14 cellular contexts compared by ENCODE assay signal in the genomic region with DNA sequence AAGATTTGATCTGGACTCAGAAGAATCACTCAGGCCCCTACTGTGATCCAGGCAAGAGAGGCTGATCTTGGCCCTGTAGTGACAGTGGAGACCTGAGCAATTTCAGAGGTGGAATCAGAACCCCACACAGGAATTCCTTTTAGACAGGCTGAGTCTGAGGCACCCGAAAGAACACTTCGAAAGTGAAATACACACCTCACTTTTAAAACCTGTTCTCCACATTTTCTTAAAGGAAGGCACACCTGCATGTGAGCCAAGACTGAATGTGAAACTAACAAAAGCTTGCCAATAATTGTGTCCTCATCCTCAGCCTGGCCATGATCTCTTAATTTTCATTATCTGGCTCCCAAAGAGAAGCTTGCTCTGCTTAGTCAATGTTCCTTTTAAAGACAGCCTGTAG. TPM values are rescaled to one million over a fixed set of nuclear protein-coding genes. Genes with fewer than 3 reads are reported as not detected.
DNase-seq lines count a peak whose midpoint lies in the region; ATAC-seq and TF ChIP-seq lines count a peak whose summit lies in the region.
"Had no signal": no experiment of that assay in that cellular context is flagged by ENCODE, and none has a peak within 500 bp of the region (broad histone marks: within the 10 kb centered on the region; RNA-seq: fewer than 3 reads in every experiment).

No MANE protein-coding gene starts in this region.

- no peaks in the 10 kb centered on the region for H3K27me3 ChIP-seq in CD8-positive, alpha-beta T cell (ENCODE audit: insufficient read depth, low read length)
- H3K27me3 ChIP-seq in PC-3 (ENCODE audit: low read length), result no peaks in the 10 kb centered on the region
- H3K27me3 ChIP-seq: brain microvascular endothelial cell, esophagus squamous epithelium, MG63, stomach had no signal

- no peak for TF ChIP-seq CTCF in CD8-positive, alpha-beta T cell (IDR thresholded peaks at IDR 0.05)
- TF ChIP-seq CTCF in PC-3 (conservative IDR thresholded peaks at IDR 0.05; ENCODE audit: low read depth, low read length), result no peak

- no peaks in the 10 kb centered on the region for H3F3A ChIP-seq in PC-3 (ENCODE audit: low read length, unreplicated experiment)

- no peaks in the 10 kb centered on the region for H3K79me2 ChIP-seq in PC-3 (ENCODE audit: low read length)

- no peaks in the 10 kb centered on the region for H3K9me3 Mint-ChIP-seq in CD8-positive, alpha-beta T cell
- H3K9me3 Mint-ChIP-seq: activated T-cell treated with anti-CD3 and anti-CD28 coated beads, Interleukin-2, amount 50 U/mL, for 4 hours; natural killer cell treated with Interleukin-12 subunit alpha and Interleukin-12 subunit beta and Interleukin-15 and Interleukin-18, amount 100 ng/mL, for 72 hours had no signal

- no peak overlapping the region for H3K4me2 ChIP-seq in PC-3 (ENCODE audit: low read length)

- H3K4me3 ChIP-seq in CD8-positive, alpha-beta T cell (ENCODE audit: low read depth, low read length), result no peak overlapping the region
- no peak overlapping the region for H3K4me3 ChIP-seq in PC-3 (ENCODE audit: low read length)
- H3K4me3 ChIP-seq: esophagus squamous epithelium, MG63, stomach had no signal

- CTCF ChIA-PET in CD8-positive, alpha-beta T cell (lab: Charles Lee), result no interaction called here
- CTCF ChIA-PET in PC-3 (lab: Charles Lee), result no interaction called here

- no peak overlapping the region for H2AFZ ChIP-seq in PC-3 (ENCODE audit: low read length)

- H3K36me3 Mint-ChIP-seq in CD8-positive, alpha-beta T cell, result no peaks in the 10 kb centered on the region
- H3K36me3 Mint-ChIP-seq: natural killer cell treated with Interleukin-12 subunit alpha and Interleukin-12 subunit beta and Interleukin-15 and Interleukin-18, amount 100 ng/mL, for 72 hours had no signal

- no peaks in the 10 kb centered on the region for H4K20me1 ChIP-seq in PC-3 (ENCODE audit: low read length)

- H3K4me3 Mint-ChIP-seq in CD8-positive, alpha-beta T cell, result no peak overlapping the region
- H3K4me3 Mint-ChIP-seq: activated T-cell treated with anti-CD3 and anti-CD28 coated beads, Interleukin-2, amount 50 U/mL, for 4 hours had no signal

- H3K9me3 ChIP-seq in CD8-positive, alpha-beta T cell (ENCODE audit: low read length), result no peaks in the 10 kb centered on the region
- H3K9me3 ChIP-seq in PC-3 (ENCODE audit: low read length), result no peaks in the 10 kb centered on the region
- H3K9me3 ChIP-seq: esophagus squamous epithelium, MG63, stomach had no signal

- no peaks in the 10 kb centered on the region for H3K9me2 ChIP-seq in PC-3 (replicated peaks; ENCODE audit: low read length)

- no peaks in the 10 kb centered on the region for H3K4me1 ChIP-seq in CD8-positive, alpha-beta T cell (ENCODE audit: insufficient read depth, low read length)
- peaks cover 18% of the 10 kb centered on the region for H3K4me1 ChIP-seq in PC-3 (ENCODE audit: insufficient read depth, low read length)

- BruUV-seq in PC-3 (replicated peaks; lab: Mats Ljungman, UMichigan), result no TSS peak

- H3K27ac ChIP-seq in CD8-positive, alpha-beta T cell (ENCODE audit: low read depth, low read length), result no peak overlapping the region
- H3K27ac ChIP-seq in PC-3 (ENCODE audit: low read length), result no peak overlapping the region
- H3K27ac ChIP-seq: brain microvascular endothelial cell, stomach had no signal

- DNase-seq in CD8-positive, alpha-beta T cell, result no peak
- DNase-seq in NAMALWA (ENCODE audit: low spot score) (peak; percentile 9), GOT3 (lab: John Stamatoyannopoulos, UW) (no peak), PC-3 (no peak), CD1c-positive myeloid dendritic cell (ENCODE audit: extremely low spot score) (no peak), DMS153 (lab: John Stamatoyannopoulos, UW) (no peak)
- DNase-seq: activated T-cell treated with anti-CD3 and anti-CD28 coated beads, Interleukin-2, amount 50 U/mL, for 4 hours; brain microvascular endothelial cell; esophagus squamous epithelium; MG63; stomach had no signal

- intact Hi-C loops in CD8-positive, alpha-beta T cell (cut with DNase I, micrococcal nuclease), result no loop called here
- intact Hi-C loops in PC-3 (cut with micrococcal nuclease), result no loop called here

- H3K27ac Mint-ChIP-seq in CD8-positive, alpha-beta T cell, result peak overlapping the region; percentile 77
- H3K27ac Mint-ChIP-seq: natural killer cell treated with Interleukin-12 subunit alpha and Interleukin-12 subunit beta and Interleukin-15 and Interleukin-18, amount 100 ng/mL, for 72 hours had no signal

- POLR2A ChIA-PET in CD8-positive, alpha-beta T cell (lab: Charles Lee), result no interaction called here
- POLR2A ChIA-PET in PC-3 (lab: Charles Lee; ENCODE audit: unreplicated experiment), result no interaction called here

- H3K4me1 Mint-ChIP-seq in CD8-positive, alpha-beta T cell (ENCODE audit: low read depth), result peaks cover 25% of the 10 kb centered on the region

- H3K9ac ChIP-seq in PC-3 (ENCODE audit: low read length), result no peak overlapping the region

- H3K36me3 ChIP-seq in CD8-positive, alpha-beta T cell (ENCODE audit: insufficient read depth, low read length), result no peaks in the 10 kb centered on the region
- H3K36me3 ChIP-seq in PC-3 (ENCODE audit: low read depth, low read length), result no peaks in the 10 kb centered on the region
- H3K36me3 ChIP-seq: brain microvascular endothelial cell, stomach had no signal

- ATAC-seq in CD8-positive, alpha-beta T cell, result no peak
- peak; percentile 67 for ATAC-seq in GM19324 (IDR thresholded peaks at IDR 0.05; ENCODE audit: low FRiP score, unreplicated experiment)
- peak; percentile 58 for ATAC-seq in HG02852 (IDR thresholded peaks at IDR 0.05; ENCODE audit: unreplicated experiment)
- no peak for ATAC-seq in PC-3
- ATAC-seq: activated T-cell treated with anti-CD3 and anti-CD28 coated beads, Interleukin-2, amount 50 U/mL, for 4 hours; natural killer cell treated with Interleukin-12 subunit alpha and Interleukin-12 subunit beta and Interleukin-15 and Interleukin-18, amount 100 ng/mL, for 72 hours had no signal

- H3K27me3 Mint-ChIP-seq in CD8-positive, alpha-beta T cell (ENCODE audit: low read depth), result no peaks in the 10 kb centered on the region

RNA-seq across cellular contexts. Expression of a gene that starts 32.2 kb away (rescaled TPM):
- 1 to 10 TPM; 2.1 to 2.2 TPM for total RNA-seq in CD8-positive, alpha-beta T cell
- 8.9 and 9.8 TPM in 2 replicates for total RNA-seq in PC-3 (2014; rRNA removed)

Comparison
In these comparisons a context has a peak if more than half of its experiments do, and no peak if none do; other contexts are left out.
1. ATAC-seq: peak in GM19324 (single experiment) and HG02852 (single experiment); none in CD8-positive, alpha-beta T cell (single experiment) and PC-3 (single experiment).